3 cellular contexts compared by ENCODE assay signal in the genomic region with DNA sequence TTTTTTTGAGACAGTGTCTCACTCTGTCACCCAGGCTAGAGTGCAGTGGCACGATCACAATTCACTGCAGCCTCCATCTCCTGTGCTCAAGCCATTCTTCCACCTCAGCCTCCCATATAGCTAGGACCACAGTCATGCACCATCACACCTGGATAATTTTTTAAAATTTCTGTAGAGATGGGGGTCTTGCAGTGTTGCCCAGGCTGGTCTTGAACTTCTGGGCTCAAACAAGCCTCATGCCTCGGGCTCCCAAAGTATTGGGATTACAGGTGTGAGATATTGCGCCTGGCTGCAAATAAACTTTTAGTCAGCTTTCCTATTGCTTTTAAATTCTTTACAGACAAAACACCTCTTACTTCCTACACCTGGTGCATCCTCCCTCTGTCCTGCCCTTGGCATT.
"Had no signal": no experiment of that assay in that cellular context is flagged by ENCODE, and none has a peak within 500 bp of the region (broad histone marks: within the 10 kb centered on the region; RNA-seq: fewer than 3 reads in every experiment).

No MANE protein-coding gene starts in this region.

- H3K4me3 ChIP-seq: GM12878 had no signal

- DNase-seq: GDM1, GF-D8 had no signal
